Comparison of ENCODE assay signal across 8 cellular contexts in genomic region chr5:157743163-157744054, GRCh38. TPM values are rescaled to one million over a fixed set of nuclear protein-coding genes. Genes with fewer than 3 reads are reported as not detected.
DNase-seq lines count a peak whose midpoint lies in the region; ATAC-seq, FAIRE-seq and TF ChIP-seq lines count a peak whose summit lies in the region.

Gene LSM11 (plus strand): TSS chr5:157743712. CDS start chr5:157743751, 39 bp downstream.

- no TSS peak for BruUV-seq in endothelial cell of umbilical vein (replicated peaks; lab: Mats Ljungman, UMichigan)

- dilution Hi-C loops in endothelial cell of umbilical vein (cut with MboI; ENCODE audit: extremely low pct_ligation_motif_present, low sequenced_read_pairs), result no loop called here

- TF ChIP-seq POLR2A in endothelial cell of umbilical vein (IDR thresholded peaks at IDR 0.05; ENCODE audit: low read depth, low read length), result no peak

- H3K9me3 ChIP-seq in endothelial cell of umbilical vein (replicated peaks; ENCODE audit: control insufficient read depth, insufficient read depth, low read length), result no peaks in the 10 kb centered on the region
- H3K9me3 ChIP-seq in mucosa of descending colon, result no peaks in the 10 kb centered on the region

- H3K27ac ChIP-seq in endothelial cell of umbilical vein (ENCODE audit: insufficient read depth, low read depth, low read length), result peak within 1 kb of the TSS; percentile 58

- ATAC-seq in GM21381 (IDR thresholded peaks at IDR 0.05; ENCODE audit: unreplicated experiment) (peak; percentile 95), mucosa of descending colon (peak; percentile 99)

- H3K36me3 ChIP-seq in endothelial cell of umbilical vein (ENCODE audit: control insufficient read depth in 2 of 2, extremely low read depth in 1 of 2, insufficient read depth in 2 of 2, low read length in 2 of 2) (no peaks in the 10 kb centered on the region), mucosa of descending colon (ENCODE audit: low read depth) (no peaks in the 10 kb centered on the region)

- H3K79me2 ChIP-seq in endothelial cell of umbilical vein (ENCODE audit: control insufficient read depth, insufficient read depth, low read length), result peaks cover 14% of the 10 kb centered on the region

- peak; percentile 99 for TF ChIP-seq CTCF in endothelial cell of umbilical vein (IDR thresholded peaks at IDR 0.05; ENCODE audit: extremely low read depth in 1 of 2, insufficient read depth in 1 of 2, low read depth in 1 of 2, low read length in 2 of 2)
- peak; percentile 100 for TF ChIP-seq CTCF in mucosa of descending colon (IDR thresholded peaks at IDR 0.05)

- H2AFZ ChIP-seq in endothelial cell of umbilical vein (ENCODE audit: low read depth, low read length), result peak within 1 kb of the TSS; percentile 97

- POLR2A ChIA-PET in endothelial cell of umbilical vein (lab: Charles Lee), result no interaction called here

- peak within 1 kb of the TSS; percentile 50 for H3K9ac ChIP-seq in endothelial cell of umbilical vein (replicated peaks; ENCODE audit: extremely low read depth, insufficient read depth, low read length)

- H3K9me1 ChIP-seq in endothelial cell of umbilical vein (replicated peaks; ENCODE audit: control insufficient read depth, extremely low read depth, insufficient read depth, low read length), result no peaks in the 10 kb centered on the region

- FAIRE-seq in endothelial cell of umbilical vein (lab: Jason Lieb, UNC), result peak; percentile 93

- H4K20me1 ChIP-seq in endothelial cell of umbilical vein (replicated peaks; ENCODE audit: control insufficient read depth, extremely low read depth, insufficient read depth, low read length), result no peaks in the 10 kb centered on the region

- CTCF ChIA-PET in endothelial cell of umbilical vein (lab: Charles Lee), result interaction anchor here (0.6 to 3.2 kb wide), 47 partner anchors 9 to 1364 kb away, joined by 3 to 69 read pairs (median 4); partner anchors contain the start of gene THG1L

- DNase-seq in DMS 273 (lab: John Stamatoyannopoulos, UW; ENCODE audit: unreplicated experiment), result peak; percentile 94
- DNase-seq in HT1080 (ENCODE audit: low read depth), result peak; percentile 90
- peak; percentile 77 for DNase-seq in NOMO-1 treated with dmso at 0.1 percent for 144 hours (lab: John Stamatoyannopoulos, UW; ENCODE audit: unreplicated experiment)
- peak; percentile 90 for DNase-seq in activated CD8-positive, alpha-beta memory T cell treated with anti-CD3 and anti-CD28 coated beads, Interleukin-2, amount 50 U/mL, for 4 hours
- peak; percentile 93 for DNase-seq in endothelial cell of umbilical vein (ENCODE audit: low read depth, low spot score)
- peak; percentile 92 to 96 (median 95) for DNase-seq in mucosa of descending colon
- peak; percentile 72 to 81 for DNase-seq in stimulated activated CD8-positive, alpha-beta memory T cell treated with anti-CD3 and anti-CD28 coated beads, Interleukin-4, amount 100 ng/mL, for 1 hour (ENCODE audit: low read depth in 2 of 2, low spot score in 1 of 2)

- H3K27me3 ChIP-seq in endothelial cell of umbilical vein (ENCODE audit: control insufficient read depth in 2 of 2, insufficient read depth in 2 of 2, low read length in 2 of 2), result no peaks in the 10 kb centered on the region

- intact Hi-C loops in endothelial cell of umbilical vein (cut with micrococcal nuclease) (loop anchor here (1.0 to 5.0 kb wide), 11 partner anchors 12 to 491 kb away; partner anchors contain the start of genes C5orf52 and THG1L), mucosa of descending colon (cut with DNase I, micrococcal nuclease) (loop anchor here in 1 of 2 donors (5.0 to 10.0 kb wide), 2 partner anchors 76 to 599 kb away; partner anchors contain the start of gene MED7)

- peak within 1 kb of the TSS; percentile 76 for H3K4me2 ChIP-seq in endothelial cell of umbilical vein (ENCODE audit: insufficient read depth, low read length)

- peaks cover 14% of the 10 kb centered on the region for H3K4me1 ChIP-seq in endothelial cell of umbilical vein (ENCODE audit: control insufficient read depth, extremely low read depth, insufficient read depth, low read length)
- H3K4me1 ChIP-seq in mucosa of descending colon (ENCODE audit: low read depth), result peaks cover 16% of the 10 kb centered on the region

- peak within 1 kb of the TSS; percentile 57 to 67 (median 67) for H3K4me3 ChIP-seq in endothelial cell of umbilical vein (replicated peaks in 1 of 3; ENCODE audit: insufficient read depth in 1 of 3, low read depth in 1 of 3, low read length in 3 of 3)
- H3K4me3 ChIP-seq in mucosa of descending colon, result peak within 1 kb of the TSS; percentile 77

TF ChIP-seq in endothelial cell of umbilical vein, 7 proteins besides CTCF, POLR2A, EP300 and RAD21:
- TF ChIP-seq FOS (IDR thresholded peaks at IDR 0.05; ENCODE audit: borderline replicate concordance, insufficient read depth, low read length) (no peak), EZH2 (IDR thresholded peaks at IDR 0.05; ENCODE audit: borderline replicate concordance, low read depth, low read length, severe bottlenecking) (no peak), POLR2AphosphoS5 (IDR thresholded peaks at IDR 0.05; ENCODE audit: insufficient read depth, low read depth, low read length) (peak; percentile 51), JUN (IDR thresholded peaks at IDR 0.05; ENCODE audit: borderline replicate concordance, insufficient read depth, insufficient read length, low read depth) (no peak), MYC (IDR thresholded peaks at IDR 0.05; ENCODE audit: low read depth, low read length) (no peak), GATA2 (IDR thresholded peaks at IDR 0.05; ENCODE audit: insufficient read depth, insufficient read length, low read depth, low read length) (no peak)
- TF ChIP-seq, protein P1, sequence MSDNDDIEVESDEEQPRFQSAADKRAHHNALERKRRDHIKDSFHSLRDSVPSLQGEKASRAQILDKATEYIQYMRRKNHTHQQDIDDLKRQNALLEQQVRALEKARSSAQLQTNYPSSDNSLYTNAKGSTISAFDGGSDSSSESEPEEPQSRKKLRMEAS (IDR thresholded peaks at IDR 0.05; ENCODE audit: insufficient read depth, insufficient read length), result no peak

RNA-seq across cellular contexts. Expression of gene LSM11, which starts in this region (rescaled TPM):
- total RNA-seq in HT1080 (2014; rRNA removed; shearing (Covaris generic)), result 3.1 and 3.6 TPM in 2 replicates
- 3.2 and 4.4 TPM in 2 replicates for polyA plus RNA-seq in HT1080 (2015; cell fraction: cytosol; rRNA removed)
- polyA plus RNA-seq in HT1080 (2015; cell fraction: nucleus; rRNA removed), result 8.8 and 9.7 TPM in 2 replicates
- total RNA-seq in endothelial cell of umbilical vein (6.1 and 7.3 TPM in 2 replicates), mucosa of descending colon (1 to 10 TPM; 3.7 to 9.5 (median 4.7) TPM)
- 2.5 and 3.5 TPM in 2 replicates for polyA plus RNA-seq in endothelial cell of umbilical vein
- polyA plus RNA-seq in endothelial cell of umbilical vein (2011; cell fraction: cytosol; rRNA removed), result 2.7 and 2.8 TPM in 2 replicates
- 5.0 and 9.2 TPM in 2 replicates for polyA plus RNA-seq in endothelial cell of umbilical vein (2011; cell fraction: nucleus; rRNA removed)
- 3.8 and 4.6 TPM in 2 replicates for polyA plus RNA-seq in endothelial cell of umbilical vein (2012)
- polyA minus RNA-seq in endothelial cell of umbilical vein, result 8.8 and 9.4 TPM in 2 replicates
- 4.6 TPM for polyA minus RNA-seq in endothelial cell of umbilical vein (2011; cell fraction: cytosol; rRNA and poly(A)+ RNA removed)
- 3.1 and 5.7 TPM in 2 replicates for polyA minus RNA-seq in endothelial cell of umbilical vein (2011; cell fraction: nucleus; rRNA and poly(A)+ RNA removed)

Comparison
In these comparisons a context has a peak if more than half of its experiments do, and no peak if none do; other contexts are left out.
1. Peak in every context shown above with its lines: DNase-seq, ATAC-seq, H3K4me3 ChIP-seq and H3K27ac ChIP-seq.